In the genomic region with DNA sequence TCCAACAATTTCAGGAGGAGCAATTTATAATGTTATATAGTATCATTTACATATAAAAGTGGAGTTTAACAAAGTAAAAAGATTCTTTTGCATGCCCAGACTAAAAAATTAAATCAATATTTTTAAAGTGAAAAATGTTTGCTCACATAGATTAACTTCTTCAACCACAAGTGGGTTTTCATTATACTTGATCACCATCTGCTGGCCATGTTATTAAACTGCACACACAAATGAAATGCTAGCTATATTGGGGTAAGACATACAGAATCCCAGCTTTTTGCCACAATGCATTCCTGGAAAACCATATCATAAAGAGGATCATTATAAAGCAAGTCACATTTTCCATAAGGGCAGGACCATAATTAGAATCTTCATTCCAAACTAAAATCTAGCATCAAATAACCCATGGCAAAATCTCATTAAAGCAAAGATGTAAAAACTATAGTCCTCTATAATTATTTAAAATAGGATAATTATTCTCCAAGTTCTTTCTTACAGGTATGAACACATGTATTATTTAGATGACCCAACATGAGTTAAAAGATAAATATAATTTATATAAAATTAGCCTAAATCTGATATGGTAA, we compare ENCODE assay signal across 8 cellular contexts. TPM values are rescaled to one million over a fixed set of nuclear protein-coding genes. Genes with fewer than 3 reads are reported as not detected.
DNase-seq lines count a peak whose midpoint lies in the region; ATAC-seq and TF ChIP-seq lines count a peak whose summit lies in the region.

No MANE protein-coding gene starts in this region.

- no peaks in the 10 kb centered on the region for H4K20me1 ChIP-seq in PC-9 (ENCODE audit: insufficient read depth)

- H3K9ac ChIP-seq in endodermal cell (ENCODE audit: extremely low read depth, low read length, poor library complexity, severe bottlenecking) = no peak overlapping the region

- H3K4me1 Mint-ChIP-seq in endodermal cell (no peaks in the 10 kb centered on the region), nephron (no peaks in the 10 kb centered on the region)

- H3K4me1 ChIP-seq in PC-9 (replicated peaks; ENCODE audit: insufficient read depth) = no peaks in the 10 kb centered on the region
- no peaks in the 10 kb centered on the region for H3K4me1 ChIP-seq in endodermal cell (ENCODE audit: control insufficient read depth, insufficient read depth, low read length)

- no peak for ATAC-seq in HG02973 (IDR thresholded peaks at IDR 0.05; ENCODE audit: unreplicated experiment)

- no peaks in the 10 kb centered on the region for H3K79me2 ChIP-seq in PC-9 (ENCODE audit: low read depth)

- H3K4me3 ChIP-seq in PC-9 (no peak overlapping the region), endodermal cell (ENCODE audit: low read length) (no peak overlapping the region)

- CTCF ChIA-PET in PC-9 (lab: Charles Lee) = interaction anchor here (0.7 to 1.9 kb wide), 5 partner anchors 155 to 933 kb away, joined by 3 to 11 read pairs (median 4); no protein-coding TSS in a partner anchor

- H3K27me3 Mint-ChIP-seq in endodermal cell (ENCODE audit: insufficient read depth) (no peaks in the 10 kb centered on the region), nephron (ENCODE audit: low read depth) (peaks cover 3% of the 10 kb centered on the region)

- peak; percentile 87 for TF ChIP-seq CTCF in PC-9 (conservative IDR thresholded peaks at IDR 0.05)
- peak; percentile 86 for TF ChIP-seq CTCF in endodermal cell (conservative IDR thresholded peaks at IDR 0.05)
- peak; percentile 68 to 88 (median 77) for TF ChIP-seq CTCF in nephron (IDR thresholded peaks at IDR 0.05; ENCODE audit: unreplicated experiment in 3 of 3)

- POLR2A ChIA-PET in PC-9 (lab: Charles Lee; ENCODE audit: unreplicated experiment) = interaction anchor here (0.5 kb wide), 1 partner anchor 438 kb away, joined by 3 read pairs; no protein-coding TSS in a partner anchor

- H3K27me3 ChIP-seq in PC-9 (ENCODE audit: insufficient read depth, low read depth) = no peaks in the 10 kb centered on the region
- H3K27me3 ChIP-seq in endodermal cell (ENCODE audit: control insufficient read depth, insufficient read depth, low read length, poor library complexity, severe bottlenecking) = no peaks in the 10 kb centered on the region

- H3K27ac ChIP-seq in PC-9 (no peak overlapping the region), endodermal cell (ENCODE audit: low read depth, low read length) (no peak overlapping the region)

- H2AFZ ChIP-seq in PC-9 = no peak overlapping the region

- no peaks in the 10 kb centered on the region for H3F3A ChIP-seq in PC-9 (ENCODE audit: insufficient read depth, low read depth)

- intact Hi-C loops in PC-9 (cut with micrococcal nuclease; ENCODE audit: unreplicated experiment) = loop anchor here (1.0 to 5.0 kb wide), 3 partner anchors 871 to 934 kb away; no protein-coding TSS in a partner anchor

- peak; percentile 69 for DNase-seq in DMS 273 (lab: John Stamatoyannopoulos, UW; ENCODE audit: unreplicated experiment)
- DNase-seq in DMS 273 treated with DMSO at 0.1 percent for 48 hours (lab: John Stamatoyannopoulos, UW) = no peak
- DNase-seq in HT1080 (ENCODE audit: low read depth) = peak; percentile 29
- DNase-seq in PC-9 = peak in 1 of 2 experiments; percentile 9
- no peak for DNase-seq in endodermal cell
- DNase-seq in stimulated activated CD4-positive, alpha-beta T cell treated with anti-CD3 and anti-CD28 coated beads, Interleukin-12 subunit alpha, Interleukin-12 subunit beta, amount 100 ng/mL, for 4 hours = no peak

- H3K36me3 ChIP-seq in PC-9 (ENCODE audit: low read depth) (no peaks in the 10 kb centered on the region), endodermal cell (ENCODE audit: control insufficient read depth, insufficient read depth, low read length) (peaks cover 11% of the 10 kb centered on the region)

- H3K4me3 Mint-ChIP-seq in endodermal cell (no peak overlapping the region), nephron (no peak overlapping the region)

- no TSS peak for BruUV-seq in PC-9 (replicated peaks; lab: Mats Ljungman, UMichigan)

- H3K9me3 Mint-ChIP-seq in endodermal cell (peaks cover 4% of the 10 kb centered on the region), nephron (peaks cover 8% of the 10 kb centered on the region)

- H3K36me3 Mint-ChIP-seq in endodermal cell (ENCODE audit: low read depth) = peaks cover 10% of the 10 kb centered on the region
- peaks cover 22% of the 10 kb centered on the region for H3K36me3 Mint-ChIP-seq in nephron (ENCODE audit: low read depth)

- no peak overlapping the region for H3K4me2 ChIP-seq in PC-9

- no peaks in the 10 kb centered on the region for H3K9me2 ChIP-seq in PC-9 (ENCODE audit: insufficient read depth)

- H3K27ac Mint-ChIP-seq in endodermal cell (no peak overlapping the region), nephron (no peak overlapping the region)

- H3K9me3 ChIP-seq in PC-9 (ENCODE audit: insufficient read depth, low read depth) (no peaks in the 10 kb centered on the region), endodermal cell (ENCODE audit: control insufficient read depth, low read length) (no peaks in the 10 kb centered on the region)

RNA-seq across cellular contexts. Expression of gene CEP112, which starts 26.3 kb away (rescaled TPM):
- total RNA-seq in HT1080 (2014; rRNA removed; shearing (Covaris generic)) = 2.5 and 5.0 TPM in 2 replicates
- polyA plus RNA-seq in HT1080 (2015; cell fraction: cytosol; rRNA removed) = 1.9 and 2.1 TPM in 2 replicates
- polyA plus RNA-seq in HT1080 (2015; cell fraction: nucleus; rRNA removed) = 1.5 and 2.7 TPM in 2 replicates
- 4.3 and 6.3 TPM in 2 replicates for total RNA-seq in PC-9 (2021)
- 10 to 100 TPM; 15.2 to 21.4 TPM for total RNA-seq in endodermal cell
- 13.0 TPM for polyA plus RNA-seq in endodermal cell (2013, experiment 1 of 2)
- polyA plus RNA-seq in endodermal cell (2013, experiment 2 of 2) = 15.6 TPM

Comparison
In these comparisons a context has a peak if more than half of its experiments do, and no peak if none do; other contexts are left out.
1. DNase-seq: peak in DMS 273 (single experiment) and HT1080 (single experiment); none in DMS 273 treated with DMSO at 0.1 percent for 48 hours (single experiment), endodermal cell (single experiment) and stimulated activated CD4-positive, alpha-beta T cell treated with anti-CD3 and anti-CD28 coated beads, Interleukin-12 subunit alpha, Interleukin-12 subunit beta, amount 100 ng/mL, for 4 hours (single experiment).
2. Peak in every context shown above with its lines, with median percentiles within 50 percentile points of each other: CTCF ChIP-seq.